In genomic region chr10:61994404-61995031, GRCh38 we compare ENCODE assay signal across 2 cellular contexts.
TF ChIP-seq lines count a peak whose summit lies in the region.

No MANE protein-coding gene starts in this region.

TF ChIP-seq in SK-N-SH, 30 proteins besides CTCF, POLR2A, EP300 and RAD21 (continued from another document):
- TF ChIP-seq, protein P1, sequence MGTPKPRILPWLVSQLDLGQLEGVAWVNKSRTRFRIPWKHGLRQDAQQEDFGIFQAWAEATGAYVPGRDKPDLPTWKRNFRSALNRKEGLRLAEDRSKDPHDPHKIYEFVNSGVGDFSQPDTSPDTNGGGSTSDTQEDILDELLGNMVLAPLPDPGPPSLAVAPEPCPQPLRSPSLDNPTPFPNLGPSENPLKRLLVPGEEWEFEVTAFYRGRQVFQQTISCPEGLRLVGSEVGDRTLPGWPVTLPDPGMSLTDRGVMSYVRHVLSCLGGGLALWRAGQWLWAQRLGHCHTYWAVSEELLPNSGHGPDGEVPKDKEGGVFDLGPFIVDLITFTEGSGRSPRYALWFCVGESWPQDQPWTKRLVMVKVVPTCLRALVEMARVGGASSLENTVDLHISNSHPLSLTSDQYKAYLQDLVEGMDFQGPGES (IDR thresholded peaks at IDR 0.05; ENCODE audit: low read depth, low read length): no peak
- TF ChIP-seq REST (IDR thresholded peaks at IDR 0.05; ENCODE audit: low read depth, low read length): no peak
- no peak for TF ChIP-seq TAF1 (IDR thresholded peaks at IDR 0.05; ENCODE audit: borderline replicate concordance, low read depth, low read length)
- TF ChIP-seq, protein P2, sequence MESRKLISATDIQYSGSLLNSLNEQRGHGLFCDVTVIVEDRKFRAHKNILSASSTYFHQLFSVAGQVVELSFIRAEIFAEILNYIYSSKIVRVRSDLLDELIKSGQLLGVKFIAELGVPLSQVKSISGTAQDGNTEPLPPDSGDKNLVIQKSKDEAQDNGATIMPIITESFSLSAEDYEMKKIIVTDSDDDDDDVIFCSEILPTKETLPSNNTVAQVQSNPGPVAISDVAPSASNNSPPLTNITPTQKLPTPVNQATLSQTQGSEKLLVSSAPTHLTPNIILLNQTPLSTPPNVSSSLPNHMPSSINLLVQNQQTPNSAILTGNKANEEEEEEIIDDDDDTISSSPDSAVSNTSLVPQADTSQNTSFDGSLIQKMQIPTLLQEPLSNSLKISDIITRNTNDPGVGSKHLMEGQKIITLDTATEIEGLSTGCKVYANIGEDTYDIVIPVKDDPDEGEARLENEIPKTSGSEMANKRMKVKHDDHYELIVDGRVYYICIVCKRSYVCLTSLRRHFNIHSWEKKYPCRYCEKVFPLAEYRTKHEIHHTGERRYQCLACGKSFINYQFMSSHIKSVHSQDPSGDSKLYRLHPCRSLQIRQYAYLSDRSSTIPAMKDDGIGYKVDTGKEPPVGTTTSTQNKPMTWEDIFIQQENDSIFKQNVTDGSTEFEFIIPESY (IDR thresholded peaks at IDR 0.05; ENCODE audit: borderline replicate concordance, low read depth): no peak
- no peak for TF ChIP-seq MEF2A (IDR thresholded peaks at IDR 0.05; ENCODE audit: borderline replicate concordance, low read depth)
- no peak for TF ChIP-seq ELF1 (IDR thresholded peaks at IDR 0.05)
- no peak for TF ChIP-seq POLR2AphosphoS5 (IDR thresholded peaks at IDR 0.05; ENCODE audit: low read depth, low read length)
- TF ChIP-seq FOXM1 (IDR thresholded peaks at IDR 0.05; ENCODE audit: low read depth): no peak
- no peak for TF ChIP-seq MAX (IDR thresholded peaks at IDR 0.05; ENCODE audit: low read depth)
- TF ChIP-seq GABPA (IDR thresholded peaks at IDR 0.05; ENCODE audit: low read depth): no peak
- TF ChIP-seq, protein P3, sequence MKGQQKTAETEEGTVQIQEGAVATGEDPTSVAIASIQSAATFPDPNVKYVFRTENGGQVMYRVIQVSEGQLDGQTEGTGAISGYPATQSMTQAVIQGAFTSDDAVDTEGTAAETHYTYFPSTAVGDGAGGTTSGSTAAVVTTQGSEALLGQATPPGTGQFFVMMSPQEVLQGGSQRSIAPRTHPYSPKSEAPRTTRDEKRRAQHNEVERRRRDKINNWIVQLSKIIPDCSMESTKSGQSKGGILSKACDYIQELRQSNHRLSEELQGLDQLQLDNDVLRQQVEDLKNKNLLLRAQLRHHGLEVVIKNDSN (IDR thresholded peaks at IDR 0.05; ENCODE audit: borderline replicate concordance, low read depth): no peak
- no peak for TF ChIP-seq PBX3 (IDR thresholded peaks at IDR 0.05)
- TF ChIP-seq SIN3A (IDR thresholded peaks at IDR 0.05; ENCODE audit: borderline replicate concordance, low read depth, low read length): no peak

TF ChIP-seq in SK-N-SH treated with all-trans-retinoic acid at 6 μM for 48 hours, 23 proteins besides CTCF, POLR2A, EP300 and RAD21 (continued from another document):
- TF ChIP-seq POU6F1 (CRISPR knock-in tag; IDR thresholded peaks at IDR 0.05; ENCODE audit: borderline replicate concordance, low read depth) (no peak), ZNF565 (CRISPR knock-in tag; conservative IDR thresholded peaks at IDR 0.05; ENCODE audit: low read depth) (no peak), ZFP30 (CRISPR knock-in tag; IDR thresholded peaks at IDR 0.05) (no peak), BACH2 (CRISPR knock-in tag; IDR thresholded peaks at IDR 0.05; ENCODE audit: borderline replicate concordance) (no peak), PPARA (CRISPR knock-in tag; IDR thresholded peaks at IDR 0.05; ENCODE audit: borderline replicate concordance) (no peak), ZNF8 (CRISPR knock-in tag; IDR thresholded peaks at IDR 0.05) (no peak), GLIS3 (CRISPR knock-in tag; IDR thresholded peaks at IDR 0.05) (no peak), ESRRG (CRISPR knock-in tag; IDR thresholded peaks at IDR 0.05) (no peak), ZFP3 (CRISPR knock-in tag; IDR thresholded peaks at IDR 0.05) (no peak), TCF4 (CRISPR knock-in tag; IDR thresholded peaks at IDR 0.05; ENCODE audit: borderline replicate concordance) (no peak), ZNF70 (CRISPR knock-in tag; IDR thresholded peaks at IDR 0.05) (no peak), SNAI2 (CRISPR knock-in tag; IDR thresholded peaks at IDR 0.05) (no peak), CSDC2 (CRISPR knock-in tag; IDR thresholded peaks at IDR 0.05) (no peak), RARB (CRISPR knock-in tag; IDR thresholded peaks at IDR 0.05) (no peak), TOX (CRISPR knock-in tag; IDR thresholded peaks at IDR 0.05; ENCODE audit: borderline replicate concordance) (no peak)
- TF ChIP-seq, protein P4, sequence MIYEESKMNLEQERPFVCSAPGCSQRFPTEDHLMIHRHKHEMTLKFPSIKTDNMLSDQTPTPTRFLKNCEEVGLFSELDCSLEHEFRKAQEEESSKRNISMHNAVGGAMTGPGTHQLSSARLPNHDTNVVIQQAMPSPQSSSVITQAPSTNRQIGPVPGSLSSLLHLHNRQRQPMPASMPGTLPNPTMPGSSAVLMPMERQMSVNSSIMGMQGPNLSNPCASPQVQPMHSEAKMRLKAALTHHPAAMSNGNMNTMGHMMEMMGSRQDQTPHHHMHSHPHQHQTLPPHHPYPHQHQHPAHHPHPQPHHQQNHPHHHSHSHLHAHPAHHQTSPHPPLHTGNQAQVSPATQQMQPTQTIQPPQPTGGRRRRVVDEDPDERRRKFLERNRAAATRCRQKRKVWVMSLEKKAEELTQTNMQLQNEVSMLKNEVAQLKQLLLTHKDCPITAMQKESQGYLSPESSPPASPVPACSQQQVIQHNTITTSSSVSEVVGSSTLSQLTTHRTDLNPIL (CRISPR knock-in tag; IDR thresholded peaks at IDR 0.05; ENCODE audit: low read depth): no peak
